ENCODE assay signal across 24 cellular contexts in the genomic region with DNA sequence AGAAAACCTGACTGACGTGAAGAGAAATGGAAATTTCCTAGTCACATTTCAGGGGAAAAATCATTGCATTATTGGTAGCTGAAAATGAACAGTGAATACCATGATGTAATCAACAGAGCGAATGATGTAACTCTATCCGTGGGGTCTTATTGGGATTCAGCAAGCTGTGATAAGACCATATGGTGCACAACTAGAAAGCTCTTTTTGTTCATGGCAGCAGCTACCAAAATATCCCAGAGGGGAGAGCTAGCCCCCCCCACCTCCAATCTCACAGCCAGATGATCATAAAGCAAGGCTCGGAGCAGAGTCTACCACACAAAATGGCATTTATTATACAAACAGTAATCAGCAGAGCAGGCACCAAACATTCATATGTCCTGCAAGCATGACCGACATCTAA. TPM values are rescaled to one million over a fixed set of nuclear protein-coding genes. Genes with fewer than 3 reads are reported as not detected.
A peak's percentile ranks its signal among the peaks of the same experiment; 100 is the strongest.
DNase-seq lines count a peak whose midpoint lies in the region; ATAC-seq, FAIRE-seq and TF ChIP-seq lines count a peak whose summit lies in the region.
"Had no signal": no experiment of that assay in that cellular context is flagged by ENCODE, and none has a peak within 500 bp of the region (broad histone marks: within the 10 kb centered on the region; RNA-seq: fewer than 3 reads in every experiment).

No MANE protein-coding gene starts in this region.

- no peak for TF ChIP-seq POLR2A in spleen (IDR thresholded peaks at IDR 0.05)

- H3K36me3 Mint-ChIP-seq in astrocyte (ENCODE audit: low read depth, unreplicated experiment) (peaks cover 2% of the 10 kb centered on the region), progenitor cell of endocrine pancreas (ENCODE audit: insufficient read depth) (no peaks in the 10 kb centered on the region)
- H3K36me3 Mint-ChIP-seq: activated naive CD8-positive, alpha-beta T cell treated with anti-CD3 and anti-CD28 coated beads for 36 hours; CD4-positive, CD25-positive, alpha-beta regulatory T cell had no signal

- H3K36me3 ChIP-seq in astrocyte (ENCODE audit: insufficient read depth, low read length): no peaks in the 10 kb centered on the region
- H3K36me3 ChIP-seq in spleen: no peaks in the 10 kb centered on the region
- H3K36me3 ChIP-seq: thoracic aorta had no signal

- H3K9me3 ChIP-seq in astrocyte (ENCODE audit: insufficient read depth, low read depth, low read length) (no peaks in the 10 kb centered on the region), spleen (no peaks in the 10 kb centered on the region)
- H3K9me3 ChIP-seq: body of pancreas, thoracic aorta had no signal

- no peak overlapping the region for H2AFZ ChIP-seq in astrocyte (ENCODE audit: low read depth, low read length)

- no peak overlapping the region for H3K4me2 ChIP-seq in astrocyte (ENCODE audit: low read length)

- H3K9ac ChIP-seq in astrocyte (ENCODE audit: low read length): no peak overlapping the region

- FAIRE-seq in astrocyte (lab: Jason Lieb, UNC): no peak
- FAIRE-seq: H1 had no signal

- in situ Hi-C loops in ACHN (cut with HindIII; ENCODE audit: low pct_ligation_motif_present, low pct_unique_long_range_greater_than_20kb, low sequenced_read_pairs): no loop called here

- no peak overlapping the region for H3K4me3 Mint-ChIP-seq in astrocyte (ENCODE audit: unreplicated experiment)
- no peak overlapping the region for H3K4me3 Mint-ChIP-seq in progenitor cell of endocrine pancreas (ENCODE audit: low read depth)
- H3K4me3 Mint-ChIP-seq: activated B cell treated with CpG ODN at 0.5 μM for 24 hours; activated naive CD8-positive, alpha-beta T cell treated with anti-CD3 and anti-CD28 coated beads for 36 hours; activated T-cell treated with anti-CD3 and anti-CD28 coated beads, Interleukin-2, amount 50 U/mL, for 72 hours; CD4-positive, CD25-positive, alpha-beta regulatory T cell had no signal

- H3K4me1 Mint-ChIP-seq in astrocyte (ENCODE audit: low read depth, unreplicated experiment): peaks cover 38% of the 10 kb centered on the region
- no peaks in the 10 kb centered on the region for H3K4me1 Mint-ChIP-seq in progenitor cell of endocrine pancreas (ENCODE audit: low read depth)
- H3K4me1 Mint-ChIP-seq: activated B cell treated with CpG ODN at 0.5 μM for 24 hours; activated naive CD8-positive, alpha-beta T cell treated with anti-CD3 and anti-CD28 coated beads for 36 hours had no signal

- WGBS in spleen, 5 donors: 75 to 93% (median 84%) methylated on average over 5 of the region's 5 CpGs

- no peaks in the 10 kb centered on the region for H4K20me1 ChIP-seq in astrocyte (ENCODE audit: insufficient read depth, low read length)

- H3K79me2 ChIP-seq in astrocyte (ENCODE audit: insufficient read depth, low read length): no peaks in the 10 kb centered on the region

- H3K4me3 ChIP-seq in astrocyte (ENCODE audit: insufficient read depth, low read depth, low read length) (no peak overlapping the region), spleen (no peak overlapping the region)
- H3K4me3 ChIP-seq: body of pancreas, coronary artery, thoracic aorta had no signal

- H3K9me3 Mint-ChIP-seq in astrocyte (ENCODE audit: unreplicated experiment) (peaks cover 4% of the 10 kb centered on the region), progenitor cell of endocrine pancreas (ENCODE audit: low read depth) (no peaks in the 10 kb centered on the region)
- H3K9me3 Mint-ChIP-seq: activated B cell treated with CpG ODN at 0.5 μM for 24 hours; activated naive CD8-positive, alpha-beta T cell treated with anti-CD3 and anti-CD28 coated beads for 36 hours; activated T-cell treated with anti-CD3 and anti-CD28 coated beads, Interleukin-2, amount 50 U/mL, for 72 hours had no signal

- intact Hi-C loops in Right ventricle myocardium inferior (cut with DNase I) (no loop called here), cardiac septum (cut with DNase I) (no loop called here), spleen (cut with DNase I; ENCODE audit: low total_unique reads) (no loop called here)

- peak; percentile 32 for ATAC-seq in Right ventricle myocardium inferior
- no peak for ATAC-seq in HG03159 (IDR thresholded peaks at IDR 0.05; ENCODE audit: unreplicated experiment)
- ATAC-seq: activated T-cell treated with anti-CD3 and anti-CD28 coated beads, Interleukin-2, amount 50 U/mL, for 72 hours; body of pancreas; foreskin keratinocyte had no signal

- DNase-seq in Right ventricle myocardium inferior (ENCODE audit: missing footprints): no peak
- no peak for DNase-seq in cardiac septum (ENCODE audit: low spot score)
- DNase-seq in NCI-H446 (lab: John Stamatoyannopoulos, UW): peak; percentile 78 to 85
- DNase-seq in astrocyte (ENCODE audit: low read depth): no peak
- peak; percentile 4 for DNase-seq in spleen
- no peak for DNase-seq in progenitor cell of endocrine pancreas (ENCODE audit: low spot score, unreplicated experiment)
- no peak for DNase-seq in ACHN
- DNase-seq: activated B cell treated with CpG ODN at 0.5 μM for 24 hours; activated naive CD8-positive, alpha-beta T cell treated with anti-CD3 and anti-CD28 coated beads for 36 hours; activated T-cell treated with anti-CD3 and anti-CD28 coated beads, Interleukin-2, amount 50 U/mL, for 72 hours; body of pancreas; CD4-positive, CD25-positive, alpha-beta regulatory T cell; DMS79 treated with DMSO at 0.1 percent for 48 hours; foreskin keratinocyte; left cardiac atrium; midbrain; MV-4-11; NCI-H2081 treated with DMSO at 0.1 percent for 48 hours; NK-92 treated with Interleukin-12 subunit alpha and Interleukin-12 subunit beta, amount 100 ng/mL, for 24 hours; T-helper 2 cell had no signal

- no peaks in the 10 kb centered on the region for H3K27me3 ChIP-seq in astrocyte (ENCODE audit: insufficient read depth, low read length)
- peaks cover 0 to 25% (median 0%) of the 10 kb centered on the region in 7 donors for H3K27me3 ChIP-seq in spleen (replicated peaks in 1 of 7)
- H3K27me3 ChIP-seq: body of pancreas, foreskin keratinocyte had no signal

- H3K27me3 Mint-ChIP-seq in astrocyte (ENCODE audit: low read depth, unreplicated experiment) (no peaks in the 10 kb centered on the region), progenitor cell of endocrine pancreas (peaks cover 3% of the 10 kb centered on the region)

- H3K27ac Mint-ChIP-seq in astrocyte (ENCODE audit: unreplicated experiment) (peak overlapping the region; percentile 14), progenitor cell of endocrine pancreas (no peak overlapping the region)
- H3K27ac Mint-ChIP-seq: activated B cell treated with CpG ODN at 0.5 μM for 24 hours; activated naive CD8-positive, alpha-beta T cell treated with anti-CD3 and anti-CD28 coated beads for 36 hours; CD4-positive, CD25-positive, alpha-beta regulatory T cell had no signal

- peaks cover 6% of the 10 kb centered on the region for H3K4me1 ChIP-seq in astrocyte (ENCODE audit: insufficient read depth, low read length)
- H3K4me1 ChIP-seq in spleen: peaks cover 3 to 24% (median 12%) of the 10 kb centered on the region in 6 donors
- H3K4me1 ChIP-seq: body of pancreas, foreskin keratinocyte had no signal

- H3K27ac ChIP-seq in astrocyte (ENCODE audit: low read depth, low read length) (no peak overlapping the region), spleen (no peak overlapping the region)
- H3K27ac ChIP-seq: body of pancreas, coronary artery, foreskin keratinocyte, thoracic aorta had no signal

- TF ChIP-seq CTCF in astrocyte (IDR thresholded peaks at IDR 0.05; ENCODE audit: insufficient read depth, low read depth, low read length): no peak
- no peak for TF ChIP-seq CTCF in spleen (IDR thresholded peaks at IDR 0.05 in 8 of 11, conservative IDR thresholded peaks at IDR 0.05 in 3 of 11)
- TF ChIP-seq CTCF in progenitor cell of endocrine pancreas (IDR thresholded peaks at IDR 0.05; ENCODE audit: unreplicated experiment): no peak

RNA-seq across cellular contexts. Expression of a gene that starts 22.2 kb away (rescaled TPM):
- total RNA-seq in Right ventricle myocardium inferior (not detected), cardiac septum (0.81 TPM), astrocyte (0.12 and 0.14 TPM in 2 replicates), spleen (1 to 10 TPM in 1 of 7 donors, under 1 TPM in 5, not detected in 1; 0.29 to 1.0 (median 0.77) TPM), progenitor cell of endocrine pancreas (0.16 TPM in 1 of 2 replicates, not detected in the other)
- polyA plus RNA-seq in spleen: under 1 TPM; 0.06 to 0.72 (median 0.32) TPM
- total RNA-seq: body of pancreas had no signal

Comparison
In these comparisons a context has a peak if more than half of its experiments do, and no peak if none do; other contexts are left out.
1. DNase-seq: peak in NCI-H446 (2 of 2) and spleen (single experiment); none in Right ventricle myocardium inferior (single experiment), cardiac septum (single experiment), astrocyte (single experiment), progenitor cell of endocrine pancreas (single experiment) and ACHN (single experiment).